ENCODE assay signal across 8 cellular contexts in the genomic region with DNA sequence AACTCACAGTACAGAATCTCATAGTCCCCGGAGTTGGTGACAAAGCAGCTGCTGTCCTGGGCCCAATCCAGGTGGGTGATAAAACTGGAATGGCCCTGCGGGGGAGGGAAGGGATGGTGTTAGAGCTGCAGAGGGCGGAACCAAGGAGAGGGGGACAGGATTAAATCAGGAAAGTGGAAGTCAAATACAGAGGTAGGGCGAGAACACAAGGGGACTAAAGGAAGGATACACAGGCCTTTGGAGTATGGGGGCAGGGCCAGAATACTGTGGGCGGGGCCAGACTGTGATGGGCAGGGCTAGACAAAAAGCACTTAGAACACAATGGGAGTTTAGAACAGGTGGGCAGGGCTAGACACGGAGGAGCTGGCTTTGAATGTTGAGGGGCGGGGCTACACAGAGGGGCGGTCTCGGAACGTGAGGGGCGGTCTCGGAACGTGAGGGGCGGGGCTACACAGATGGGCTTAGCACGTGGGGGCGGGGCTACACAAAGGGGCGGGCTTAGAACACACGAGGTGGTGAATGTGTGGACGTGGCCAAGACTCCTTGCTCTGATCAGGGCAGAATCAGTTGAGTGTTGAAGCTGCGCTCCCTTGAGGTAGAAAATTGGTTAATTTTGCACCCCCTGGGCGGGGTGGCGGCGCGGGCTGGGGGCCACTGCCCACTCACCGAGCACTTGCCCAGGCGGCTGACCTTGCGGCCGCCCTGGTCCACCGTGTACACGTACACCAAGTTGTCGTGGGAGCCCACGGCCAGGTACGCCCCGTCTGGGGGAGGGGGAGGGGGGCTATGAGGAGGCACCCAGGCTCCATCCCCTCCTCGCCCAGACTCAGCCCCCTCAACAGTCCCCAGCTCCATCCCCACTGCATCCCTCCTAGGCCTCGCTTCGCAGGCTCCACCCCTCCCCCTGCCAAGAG. TPM values are rescaled to one million over a fixed set of nuclear protein-coding genes. Genes with fewer than 3 reads are reported as not detected.
DNase-seq lines count a peak whose midpoint lies in the region; ATAC-seq and TF ChIP-seq lines count a peak whose summit lies in the region.

No MANE protein-coding gene starts in this region.

- TF ChIP-seq POLR2A in ovary (IDR thresholded peaks at IDR 0.05), result no peak

- DNase-seq in DMS 273 treated with DMSO at 0.1 percent for 48 hours (lab: John Stamatoyannopoulos, UW) (peak; percentile 79), HUDEP-2 (lab: John Stamatoyannopoulos, UW; ENCODE audit: unreplicated experiment in 76 of 76) (peak in 75 of 76 experiments; percentile 56 to 99 (median 96)), RWPE2 (ENCODE audit: low spot score) (peak; percentile 95), foreskin melanocyte (peak; percentile 47), ovary (peak; percentile 87 to 95 (median 92)), upper lobe of right lung (peak; percentile 83)
- peak; percentile 74 for DNase-seq in activated T-helper 2 cell treated with anti-CD3 and anti-CD28 coated beads, Interferon-gamma antibody, Interleukin-2, Interleukin-4, amounts not matched to agents 10 μg/mL and 5 μg/mL and 100 μg/mL, durations not matched to agents 14 hours and 24 hours and 36 hours (ENCODE audit: low spot score)

- H3K27ac Mint-ChIP-seq in activated T-helper 2 cell treated with anti-CD3 and anti-CD28 coated beads, Interferon-gamma antibody, Interleukin-2, Interleukin-4, amounts not matched to agents 10 μg/mL and 5 μg/mL and 100 μg/mL, durations not matched to agents 14 hours and 24 hours and 36 hours, result no peak overlapping the region

- H3K4me1 ChIP-seq in RWPE2 (ENCODE audit: insufficient read depth, poor library complexity, severe bottlenecking) (peaks cover 19% of the 10 kb centered on the region), ovary (ENCODE audit: insufficient read depth) (peaks cover 5% of the 10 kb centered on the region), upper lobe of right lung (peaks cover 5% of the 10 kb centered on the region)

- peaks cover 68% of the 10 kb centered on the region for H3K36me3 Mint-ChIP-seq in activated T-helper 2 cell treated with anti-CD3 and anti-CD28 coated beads, Interferon-gamma antibody, Interleukin-2, Interleukin-4, amounts not matched to agents 10 μg/mL and 5 μg/mL and 100 μg/mL, durations not matched to agents 14 hours and 24 hours and 36 hours (ENCODE audit: low read depth)

- H3K27me3 Mint-ChIP-seq in activated T-helper 2 cell treated with anti-CD3 and anti-CD28 coated beads, Interferon-gamma antibody, Interleukin-2, Interleukin-4, amounts not matched to agents 10 μg/mL and 5 μg/mL and 100 μg/mL, durations not matched to agents 14 hours and 24 hours and 36 hours (ENCODE audit: low read depth), result no peaks in the 10 kb centered on the region

- H3K27ac ChIP-seq in RWPE2 (ENCODE audit: poor library complexity, severe bottlenecking) (peak overlapping the region; percentile 95), ovary (peak overlapping the region in 1 of 2 donors; percentile 61), upper lobe of right lung (no peak overlapping the region)

- H3K9me3 ChIP-seq in RWPE2 (ENCODE audit: severe bottlenecking) (no peaks in the 10 kb centered on the region), ovary (no peaks in the 10 kb centered on the region), upper lobe of right lung (no peaks in the 10 kb centered on the region)

- TF ChIP-seq CTCF in RWPE2 (IDR thresholded peaks at IDR 0.05; ENCODE audit: poor library complexity, severe bottlenecking), result no peak
- TF ChIP-seq CTCF in ovary (IDR thresholded peaks at IDR 0.05), result no peak
- TF ChIP-seq CTCF in upper lobe of right lung (IDR thresholded peaks at IDR 0.05), result no peak

- TF ChIP-seq EP300 in ovary (IDR thresholded peaks at IDR 0.05), result no peak

- peaks cover 20% of the 10 kb centered on the region for H3K4me1 Mint-ChIP-seq in activated T-helper 2 cell treated with anti-CD3 and anti-CD28 coated beads, Interferon-gamma antibody, Interleukin-2, Interleukin-4, amounts not matched to agents 10 μg/mL and 5 μg/mL and 100 μg/mL, durations not matched to agents 14 hours and 24 hours and 36 hours (ENCODE audit: low read depth)

- H3K36me3 ChIP-seq in RWPE2 (ENCODE audit: low read depth), result peaks cover 88% of the 10 kb centered on the region
- no peaks in the 10 kb centered on the region for H3K36me3 ChIP-seq in ovary
- H3K36me3 ChIP-seq in upper lobe of right lung, result peaks cover 67% of the 10 kb centered on the region

- H3K4me3 ChIP-seq in RWPE2 (ENCODE audit: severe bottlenecking) (no peak overlapping the region), ovary (no peak overlapping the region), upper lobe of right lung (no peak overlapping the region)

- intact Hi-C loops in activated T-helper 2 cell treated with anti-CD3 and anti-CD28 coated beads, Interferon-gamma antibody, Interleukin-2, Interleukin-4, amounts not matched to agents 10 μg/mL and 5 μg/mL and 100 μg/mL, durations not matched to agents 14 hours and 24 hours and 36 hours (cut with micrococcal nuclease), result no loop called here
- intact Hi-C loops in ovary (cut with DNase I), result no loop called here
- intact Hi-C loops in upper lobe of right lung (cut with DNase I), result no loop called here

- ATAC-seq in RWPE2 (ENCODE audit: low read depth), result peak; percentile 74
- peak; percentile 92 for ATAC-seq in upper lobe of right lung
- no peak for ATAC-seq in GM19324 (IDR thresholded peaks at IDR 0.05; ENCODE audit: low FRiP score, unreplicated experiment)

- no peak overlapping the region for H3K4me3 Mint-ChIP-seq in activated T-helper 2 cell treated with anti-CD3 and anti-CD28 coated beads, Interferon-gamma antibody, Interleukin-2, Interleukin-4, amounts not matched to agents 10 μg/mL and 5 μg/mL and 100 μg/mL, durations not matched to agents 14 hours and 24 hours and 36 hours (ENCODE audit: low read depth)

- no peaks in the 10 kb centered on the region for H3K9me3 Mint-ChIP-seq in activated T-helper 2 cell treated with anti-CD3 and anti-CD28 coated beads, Interferon-gamma antibody, Interleukin-2, Interleukin-4, amounts not matched to agents 10 μg/mL and 5 μg/mL and 100 μg/mL, durations not matched to agents 14 hours and 24 hours and 36 hours

- WGBS in ovary, 3 donors, result 20 to 30% (median 28%) methylated on average over 35 to 37 of the region's 37 CpGs

- H3K27me3 ChIP-seq in RWPE2 (ENCODE audit: insufficient read depth, poor library complexity, severe bottlenecking) (no peaks in the 10 kb centered on the region), ovary (no peaks in the 10 kb centered on the region), upper lobe of right lung (no peaks in the 10 kb centered on the region)

RNA-seq across cellular contexts. Expression of a gene that starts 14.0 kb away (rescaled TPM):
- not detected in 2 replicates for total RNA-seq in activated T-helper 2 cell treated with anti-CD3 and anti-CD28 coated beads, Interferon-gamma antibody, Interleukin-2, Interleukin-4, amounts not matched to agents 10 μg/mL and 5 μg/mL and 100 μg/mL, durations not matched to agents 14 hours and 24 hours and 36 hours
- 1 to 10 TPM in 5 of 7 donors, under 1 TPM in 2; 0.60 to 4.5 (median 2.4) TPM for total RNA-seq in ovary
- polyA plus RNA-seq in ovary, result 10 to 100 TPM in 1 of 2 donors, 1 to 10 TPM in 1; 3.0 to 11.9 TPM
- 18.5 TPM for total RNA-seq in upper lobe of right lung

RNA-seq across cellular contexts. Expression of a gene that starts 23.1 kb away (rescaled TPM):
- total RNA-seq in activated T-helper 2 cell treated with anti-CD3 and anti-CD28 coated beads, Interferon-gamma antibody, Interleukin-2, Interleukin-4, amounts not matched to agents 10 μg/mL and 5 μg/mL and 100 μg/mL, durations not matched to agents 14 hours and 24 hours and 36 hours, result 180 and 207 TPM in 2 replicates
- total RNA-seq in ovary (10 to 100 TPM in 6 of 7 donors, 1 to 10 TPM in 1; 9.9 to 25.0 (median 14.4) TPM), upper lobe of right lung (54.4 TPM)
- polyA plus RNA-seq in ovary, result 10 to 100 TPM; 13.1 to 16.3 TPM

RNA-seq across cellular contexts. Expression of a gene that starts 31.4 kb away (rescaled TPM):
- total RNA-seq in activated T-helper 2 cell treated with anti-CD3 and anti-CD28 coated beads, Interferon-gamma antibody, Interleukin-2, Interleukin-4, amounts not matched to agents 10 μg/mL and 5 μg/mL and 100 μg/mL, durations not matched to agents 14 hours and 24 hours and 36 hours, result 15.2 and 15.9 TPM in 2 replicates
- 10 to 100 TPM in 4 of 7 donors, 1 to 10 TPM in 3; 2.0 to 16.6 (median 12.3) TPM for total RNA-seq in ovary
- 1 to 10 TPM; 3.3 to 8.9 TPM for polyA plus RNA-seq in ovary
- total RNA-seq in upper lobe of right lung, result 13.0 TPM

RNA-seq across cellular contexts. Expression of a gene that starts 52.0 kb away (rescaled TPM):
- 9.3 and 9.5 TPM in 2 replicates for total RNA-seq in activated T-helper 2 cell treated with anti-CD3 and anti-CD28 coated beads, Interferon-gamma antibody, Interleukin-2, Interleukin-4, amounts not matched to agents 10 μg/mL and 5 μg/mL and 100 μg/mL, durations not matched to agents 14 hours and 24 hours and 36 hours
- total RNA-seq in ovary (1 to 10 TPM in 1 of 7 donors, under 1 TPM in 3, not detected in 3; 0.20 to 1.6 (median 0.59) TPM), upper lobe of right lung (4.8 TPM)
- polyA plus RNA-seq in ovary, result under 1 TPM; 0.02 to 0.33 TPM
